In the genomic region with DNA sequence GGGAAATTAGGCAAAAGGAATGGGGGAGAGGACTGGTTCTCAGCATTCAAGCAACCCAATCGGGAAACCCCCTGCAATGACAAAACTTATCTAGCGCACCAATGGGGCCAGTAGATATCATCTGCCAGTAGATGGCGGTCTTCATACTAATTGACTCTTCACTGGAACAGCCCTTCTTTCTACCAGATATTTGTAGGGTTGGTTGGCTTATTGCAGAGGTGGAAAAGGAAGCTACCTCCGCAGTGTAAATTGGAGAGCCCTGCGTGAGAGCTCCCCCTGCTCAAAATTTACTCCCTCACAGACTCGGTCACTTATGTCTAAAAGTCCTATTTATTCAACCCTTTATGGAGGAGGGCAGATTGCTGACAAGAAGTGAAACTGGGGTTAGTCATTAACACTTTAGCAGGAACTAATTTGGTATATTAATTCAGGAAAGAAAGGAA, we compare ENCODE assay signal across 8 cellular contexts.
DNase-seq lines count a peak whose midpoint lies in the region; ATAC-seq and TF ChIP-seq lines count a peak whose summit lies in the region.

No MANE protein-coding gene starts in this region.

- H3K4me3 ChIP-seq in epithelial cell of proximal tubule (ENCODE audit: low read depth, low read length) (no peak overlapping the region), neutrophil (ENCODE audit: low read depth in 1 of 2, low read length in 1 of 2) (no peak overlapping the region)

- DNase-seq in NCI-H524 (lab: John Stamatoyannopoulos, UW), result peak; percentile 3 to 57
- DNase-seq in activated CD8-positive, alpha-beta memory T cell treated with anti-CD3 and anti-CD28 coated beads for 1 hour (ENCODE audit: extremely low read depth in 1 of 2, low read depth in 1 of 2), result peak; percentile 22 to 30
- DNase-seq in epithelial cell of proximal tubule (ENCODE audit: low read depth), result peak; percentile 20
- no peak for DNase-seq in dedifferentiated amniotic fluid mesenchymal stem cell (ENCODE audit: extremely low spot score)

- H3K27ac ChIP-seq in 22Rv1 (no peak overlapping the region), neutrophil (no peak overlapping the region)

- TF ChIP-seq CTCF in 22Rv1 (IDR thresholded peaks at IDR 0.05) (peak; percentile 82), epithelial cell of proximal tubule (conservative IDR thresholded peaks at IDR 0.05; ENCODE audit: low read depth, low read length) (peak; percentile 75), neutrophil (IDR thresholded peaks at IDR 0.05) (peak; percentile 84)

- ATAC-seq in GM18511 (IDR thresholded peaks at IDR 0.05; ENCODE audit: unreplicated experiment) (peak; percentile 94), HG02884 (IDR thresholded peaks at IDR 0.05; ENCODE audit: unreplicated experiment) (peak; percentile 89)

- no peaks in the 10 kb centered on the region for H3K36me3 ChIP-seq in neutrophil

- peaks cover 6% of the 10 kb centered on the region for H3K27me3 ChIP-seq in neutrophil

- H3K9me3 ChIP-seq in neutrophil, result no peaks in the 10 kb centered on the region

- H3K4me1 ChIP-seq in neutrophil (ENCODE audit: control insufficient read depth in 1 of 2, insufficient read depth in 1 of 2, low read depth in 1 of 2, low read length in 1 of 2), result peaks cover 18 to 21% of the 10 kb centered on the region in 2 experiments
